8 cellular contexts compared by ENCODE assay signal in the genomic region with DNA sequence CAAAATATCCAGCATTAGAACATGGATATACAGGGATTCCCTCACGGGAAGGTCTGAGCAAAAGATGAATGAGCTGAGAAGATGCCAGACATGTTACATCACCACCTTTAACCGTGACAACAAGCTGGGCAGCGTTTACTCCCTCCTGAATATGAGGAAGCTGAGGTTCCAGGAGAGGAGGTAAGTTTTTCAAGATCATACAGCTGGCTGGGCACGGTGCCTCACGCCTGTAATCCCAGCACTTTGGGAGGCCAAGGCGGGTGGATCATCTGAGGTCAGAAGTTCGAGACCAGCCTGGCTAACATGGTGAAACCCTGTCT. TPM values are rescaled to one million over a fixed set of nuclear protein-coding genes. Genes with fewer than 3 reads are reported as not detected.
DNase-seq lines count a peak whose midpoint lies in the region; ATAC-seq and TF ChIP-seq lines count a peak whose summit lies in the region.
"Not testable (repeated sequence)": the region's sequence is repeated elsewhere in the genome, so short reads cannot be mapped to it uniquely, and the experiment has no call there.

No MANE protein-coding gene starts in this region.

- TF ChIP-seq CTCF in HL-60 (IDR thresholded peaks at IDR 0.05; ENCODE audit: insufficient read depth, low read length); nephron (IDR thresholded peaks at IDR 0.05; ENCODE audit: unreplicated experiment in 3 of 3); suprapubic skin (IDR thresholded peaks at IDR 0.05): not testable (repeated sequence)

- H3K4me1 ChIP-seq in adipocyte (ENCODE audit: control insufficient read depth, insufficient read depth, low read length) = peaks cover 45% of the 10 kb centered on the region
- peaks cover 19% of the 10 kb centered on the region for H3K4me1 ChIP-seq in suprapubic skin

- not testable (repeated sequence) for H3K9me3 ChIP-seq in adipocyte (ENCODE audit: control insufficient read depth, low read length); suprapubic skin

- not testable (repeated sequence) for H3K9me3 Mint-ChIP-seq in nephron

- peak; percentile 47 for ATAC-seq in Right ventricle myocardium inferior

- not testable (repeated sequence) for H3K27me3 Mint-ChIP-seq in nephron (ENCODE audit: low read depth)

- H3K27ac Mint-ChIP-seq in nephron = peak overlapping the region; percentile 74 to 93 (median 78)

- not testable (repeated sequence) for H3K27me3 ChIP-seq in HL-60 (ENCODE audit: insufficient read depth, poor library complexity, severe bottlenecking); adipocyte (replicated peaks; ENCODE audit: control insufficient read depth, insufficient read depth, low read length); suprapubic skin

- intact Hi-C loops in Right ventricle myocardium inferior (cut with DNase I) = not testable (repeated sequence)

- H3K27ac ChIP-seq in HL-60 (replicated peaks) = not testable (repeated sequence)
- peak overlapping the region; percentile 65 for H3K27ac ChIP-seq in epithelial cell of prostate
- H3K27ac ChIP-seq in suprapubic skin = peak overlapping the region; percentile 32

- peak overlapping the region in 1 of 3 experiments; percentile 45 for H3K4me3 Mint-ChIP-seq in nephron

- not testable (repeated sequence) for TF ChIP-seq EP300 in suprapubic skin (IDR thresholded peaks at IDR 0.05)

- peaks cover 70% of the 10 kb centered on the region for H3K4me1 Mint-ChIP-seq in nephron

- H3K4me3 ChIP-seq in HL-60 (replicated peaks; ENCODE audit: insufficient read depth, low read length); adipocyte (ENCODE audit: low read length); suprapubic skin: not testable (repeated sequence)

- WGBS in suprapubic skin = 37% methylated on average over 7 of the region's 7 CpGs

- DNase-seq in AML-193 (lab: John Stamatoyannopoulos, UW) = peak; percentile 10 to 11
- peak; percentile 59 to 69 for DNase-seq in HL-60 (ENCODE audit: low read depth in 1 of 2, low spot score in 1 of 2)
- peak; percentile 42 for DNase-seq in NOMO-1 treated with DMSO at 0.1 percent for 48 hours (lab: John Stamatoyannopoulos, UW; ENCODE audit: unreplicated experiment)
- DNase-seq in adipocyte (ENCODE audit: low read depth) = peak; percentile 68
- DNase-seq in epithelial cell of prostate (ENCODE audit: low read depth, low spot score) = peak; percentile 68
- not testable (repeated sequence) for DNase-seq in Right ventricle myocardium inferior (ENCODE audit: missing footprints)
- peak in 1 of 2 donors; percentile 70 for DNase-seq in suprapubic skin (ENCODE audit: low spot score in 2 of 2)

- not testable (repeated sequence) for H3K36me3 ChIP-seq in adipocyte (ENCODE audit: control insufficient read depth, insufficient read depth, low read length, severe bottlenecking)
- H3K36me3 ChIP-seq in suprapubic skin = peaks cover 24% of the 10 kb centered on the region

- not testable (repeated sequence) for TF ChIP-seq POLR2A in suprapubic skin (IDR thresholded peaks at IDR 0.05)

- H3K9ac ChIP-seq in adipocyte (ENCODE audit: low read length) = not testable (repeated sequence)

- H3K36me3 Mint-ChIP-seq in nephron (ENCODE audit: low read depth) = not testable (repeated sequence)

RNA-seq across cellular contexts. Expression of a gene that starts 32.7 kb away (rescaled TPM):
- 73.3 TPM for total RNA-seq in Right ventricle myocardium inferior
- 10 to 100 TPM; 25.7 to 52.5 (median 40.2) TPM for total RNA-seq in suprapubic skin

RNA-seq across cellular contexts. Expression of a gene that starts 38.2 kb away (rescaled TPM):
- total RNA-seq in Right ventricle myocardium inferior (0.30 TPM), suprapubic skin (1 to 10 TPM in 1 of 4 donors, under 1 TPM in 1, not detected in 2; 0.39 to 2.3 TPM)

RNA-seq across cellular contexts. Expression of a gene that starts 51.6 kb away (rescaled TPM):
- 24.4 TPM for total RNA-seq in Right ventricle myocardium inferior
- 100 to 1,000 TPM in 1 of 4 donors, 10 to 100 TPM in 3; 55.8 to 161 (median 74.0) TPM for total RNA-seq in suprapubic skin

RNA-seq across cellular contexts. Expression of a gene that starts 53.6 kb away (rescaled TPM):
- 2.8 TPM for total RNA-seq in Right ventricle myocardium inferior
- 10 to 100 TPM in 1 of 4 donors, 1 to 10 TPM in 3; 3.5 to 10.6 (median 5.6) TPM for total RNA-seq in suprapubic skin
